Comparison of ENCODE assay signal across 13 cellular contexts in genomic region chr4:140989944-140990343, GRCh38.
DNase-seq lines count a peak whose midpoint lies in the region; TF ChIP-seq lines count a peak whose summit lies in the region.
"Had no signal": no experiment of that assay in that cellular context is flagged by ENCODE, and none has a peak within 500 bp of the region (broad histone marks: within the 10 kb centered on the region; RNA-seq: fewer than 3 reads in every experiment).

No MANE protein-coding gene starts in this region.

- no peak overlapping the region for H3K4me3 ChIP-seq in HEK293 (ENCODE audit: low read depth, low read length)
- H3K4me3 ChIP-seq in left ventricle myocardium inferior: no peak overlapping the region
- no peak overlapping the region for H3K4me3 ChIP-seq in dorsolateral prefrontal cortex
- H3K4me3 ChIP-seq: BLaER1 treated with 17β-estradiol and CSF1 and Interleukin-3, amounts not matched to agents 10 nM and 100 nM; GM23248 had no signal

- no peaks in the 10 kb centered on the region for H3K27me3 ChIP-seq in left ventricle myocardium inferior (ENCODE audit: low read depth)
- H3K27me3 ChIP-seq in dorsolateral prefrontal cortex: no peaks in the 10 kb centered on the region
- H3K27me3 ChIP-seq: BLaER1 treated with 17β-estradiol and CSF1 and Interleukin-3, amounts not matched to agents 10 nM and 100 nM had no signal

- POLR2A ChIA-PET in HEK293 (lab: Yijun Ruan, JAX): no interaction called here
- POLR2A ChIA-PET in HEK293T (lab: Yijun Ruan, JAX): no interaction called here

- H3K4me1 Mint-ChIP-seq in nephron: peaks cover 35% of the 10 kb centered on the region

- no peak overlapping the region for H3K4me3 Mint-ChIP-seq in nephron
- H3K4me3 Mint-ChIP-seq: CD4-positive, alpha-beta T cell had no signal

- H3K9me3 ChIP-seq in HEK293 (ENCODE audit: control insufficient read depth, insufficient read depth, low read depth, low read length): no peaks in the 10 kb centered on the region
- no peaks in the 10 kb centered on the region for H3K9me3 ChIP-seq in left ventricle myocardium inferior (replicated peaks)
- H3K9me3 ChIP-seq: BLaER1 treated with 17β-estradiol and CSF1 and Interleukin-3, amounts not matched to agents 10 nM and 100 nM had no signal

- H3K4me1 ChIP-seq in HEK293 (ENCODE audit: control insufficient read depth, insufficient read depth, low read length) (no peaks in the 10 kb centered on the region), left ventricle myocardium inferior (peaks cover 47% of the 10 kb centered on the region)
- H3K4me1 ChIP-seq: BLaER1 treated with 17β-estradiol and CSF1 and Interleukin-3, amounts not matched to agents 10 nM and 100 nM had no signal

- no peaks in the 10 kb centered on the region for H3K27me3 Mint-ChIP-seq in nephron (ENCODE audit: low read depth)
- H3K27me3 Mint-ChIP-seq: CD4-positive, alpha-beta T cell had no signal

- DNase-seq in left ventricle myocardium inferior (no peak), dorsolateral prefrontal cortex (no peak), HEK293T (ENCODE audit: extremely low spot score) (no peak)
- DNase-seq in activated naive CD4-positive, alpha-beta T cell treated with Interleukin-2 at 50 U/mL for 16 hours: no peak
- DNase-seq: ACHN; Calu3; CD4-positive, alpha-beta T cell; DMS 273 treated with DMSO at 0.1 percent for 48 hours; GM23248 had no signal

- H3K9me3 Mint-ChIP-seq in nephron: peaks cover 4% of the 10 kb centered on the region
- H3K9me3 Mint-ChIP-seq: CD4-positive, alpha-beta T cell had no signal

- H3K36me3 ChIP-seq in HEK293 (ENCODE audit: control insufficient read depth in 2 of 2, insufficient read depth in 1 of 2, low read length in 2 of 2): no peaks in the 10 kb centered on the region
- no peaks in the 10 kb centered on the region for H3K36me3 ChIP-seq in left ventricle myocardium inferior
- H3K36me3 ChIP-seq: BLaER1 treated with 17β-estradiol and CSF1 and Interleukin-3, amounts not matched to agents 10 nM and 100 nM had no signal

- intact Hi-C loops in left ventricle myocardium inferior (cut with micrococcal nuclease): no loop called here
- intact Hi-C loops in dorsolateral prefrontal cortex (cut with DNase I): no loop called here

- H3K27ac Mint-ChIP-seq in nephron: peak overlapping the region in 2 of 3 experiments; percentile 30 to 62
- H3K27ac Mint-ChIP-seq: CD4-positive, alpha-beta T cell had no signal

- H3K36me3 Mint-ChIP-seq in nephron (ENCODE audit: low read depth): peaks cover 6% of the 10 kb centered on the region

- H3K27ac ChIP-seq in HEK293 (ENCODE audit: extremely low read depth, low read depth, low read length) (no peak overlapping the region), VCaP (peak overlapping the region; percentile 24; the same call in 1 of the 2 replicates), left ventricle myocardium inferior (replicated peaks) (peak overlapping the region; percentile 66), dorsolateral prefrontal cortex (no peak overlapping the region)
- H3K27ac ChIP-seq: BLaER1 treated with 17β-estradiol and CSF1 and Interleukin-3, amounts not matched to agents 10 nM and 100 nM; GM23248 had no signal

- CTCF ChIA-PET in HEK293 (lab: Yijun Ruan, JAX) (interaction anchor here (1.3 kb wide), 1 partner anchor 143 kb away, joined by 3 read pairs; the partner anchor contains the start of gene RNF150), HEK293T (lab: Yijun Ruan, JAX) (no interaction called here)

- TF ChIP-seq CTCF in HEK293 (tag by site-specific recombination; IDR thresholded peaks at IDR 0.05) (no peak), VCaP (conservative IDR thresholded peaks at IDR 0.05) (no peak), left ventricle myocardium inferior (IDR thresholded peaks at IDR 0.05; ENCODE audit: borderline replicate concordance) (no peak), nephron (IDR thresholded peaks at IDR 0.05; ENCODE audit: unreplicated experiment in 3 of 3) (no peak), dorsolateral prefrontal cortex (IDR thresholded peaks at IDR 0.05 in 54 of 56, conservative IDR thresholded peaks at IDR 0.05 in 2 of 56; ENCODE audit: low read depth in 1 of 56, partially characterized antibody in 56 of 56) (no peak)

TF ChIP-seq in HEK293, 187 proteins besides CTCF, POLR2A, EP300 and RAD21:
- no peak for TF ChIP-seq WT1 (tag by site-specific recombination; IDR thresholded peaks at IDR 0.05)
- TF ChIP-seq SCRT2 (tag by site-specific recombination; IDR thresholded peaks at IDR 0.05): peak; percentile 62
- no peak for TF ChIP-seq ZNF184 (tag by site-specific recombination; IDR thresholded peaks at IDR 0.05)

TF ChIP-seq in HEK293T, 16 proteins besides CTCF, POLR2A, EP300 and RAD21:
- TF ChIP-seq ZNF384 (IDR thresholded peaks at IDR 0.05): no peak
- no peak for TF ChIP-seq FOXK2 (IDR thresholded peaks at IDR 0.05)
- no peak for TF ChIP-seq ELF4 (IDR thresholded peaks at IDR 0.05)
- TF ChIP-seq L3MBTL2 (conservative IDR thresholded peaks at IDR 0.05): no peak
- no peak for TF ChIP-seq SP1 (IDR thresholded peaks at IDR 0.05)

Comparison
In these comparisons a context has a peak if more than half of its experiments do, and no peak if none do; other contexts are left out.
1. H3K27ac ChIP-seq: peak in VCaP (single experiment) and left ventricle myocardium inferior (single experiment); none in HEK293 (single experiment) and dorsolateral prefrontal cortex (0 of 59).